Comparison of ENCODE assay signal across 2 cellular contexts in genomic region chr18:35463050-35463449, GRCh38.
TF ChIP-seq lines count a peak whose summit lies in the region.

No MANE protein-coding gene starts in this region.

TF ChIP-seq in liver, 16 proteins besides CTCF, POLR2A, EP300 and RAD21:
- TF ChIP-seq RXRA (IDR thresholded peaks at IDR 0.05) (no peak), HNF4A (conservative IDR thresholded peaks at IDR 0.05) (no peak), HNF4G (IDR thresholded peaks at IDR 0.05) (no peak), TAF1 (conservative IDR thresholded peaks at IDR 0.05) (no peak), GABPA (IDR thresholded peaks at IDR 0.05 in 1 of 2, conservative IDR thresholded peaks at IDR 0.05 in 1 of 2) (no peak), NR2F2 (IDR thresholded peaks at IDR 0.05) (peak; percentile 77), FOXA2 (IDR thresholded peaks at IDR 0.05) (no peak), EGR1 (IDR thresholded peaks at IDR 0.05; ENCODE audit: low read depth in 2 of 2) (no peak), FOXA1 (IDR thresholded peaks at IDR 0.05) (no peak), SP1 (IDR thresholded peaks at IDR 0.05) (no peak), YY1 (IDR thresholded peaks at IDR 0.05) (no peak), JUND (IDR thresholded peaks at IDR 0.05) (peak in 1 of 2 donors; percentile 32)
- TF ChIP-seq, protein P1, sequence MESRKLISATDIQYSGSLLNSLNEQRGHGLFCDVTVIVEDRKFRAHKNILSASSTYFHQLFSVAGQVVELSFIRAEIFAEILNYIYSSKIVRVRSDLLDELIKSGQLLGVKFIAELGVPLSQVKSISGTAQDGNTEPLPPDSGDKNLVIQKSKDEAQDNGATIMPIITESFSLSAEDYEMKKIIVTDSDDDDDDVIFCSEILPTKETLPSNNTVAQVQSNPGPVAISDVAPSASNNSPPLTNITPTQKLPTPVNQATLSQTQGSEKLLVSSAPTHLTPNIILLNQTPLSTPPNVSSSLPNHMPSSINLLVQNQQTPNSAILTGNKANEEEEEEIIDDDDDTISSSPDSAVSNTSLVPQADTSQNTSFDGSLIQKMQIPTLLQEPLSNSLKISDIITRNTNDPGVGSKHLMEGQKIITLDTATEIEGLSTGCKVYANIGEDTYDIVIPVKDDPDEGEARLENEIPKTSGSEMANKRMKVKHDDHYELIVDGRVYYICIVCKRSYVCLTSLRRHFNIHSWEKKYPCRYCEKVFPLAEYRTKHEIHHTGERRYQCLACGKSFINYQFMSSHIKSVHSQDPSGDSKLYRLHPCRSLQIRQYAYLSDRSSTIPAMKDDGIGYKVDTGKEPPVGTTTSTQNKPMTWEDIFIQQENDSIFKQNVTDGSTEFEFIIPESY (IDR thresholded peaks at IDR 0.05), result no peak
- TF ChIP-seq, protein P2, sequence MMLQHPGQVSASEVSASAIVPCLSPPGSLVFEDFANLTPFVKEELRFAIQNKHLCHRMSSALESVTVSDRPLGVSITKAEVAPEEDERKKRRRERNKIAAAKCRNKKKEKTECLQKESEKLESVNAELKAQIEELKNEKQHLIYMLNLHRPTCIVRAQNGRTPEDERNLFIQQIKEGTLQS (IDR thresholded peaks at IDR 0.05), result no peak
- TF ChIP-seq, protein P3, sequence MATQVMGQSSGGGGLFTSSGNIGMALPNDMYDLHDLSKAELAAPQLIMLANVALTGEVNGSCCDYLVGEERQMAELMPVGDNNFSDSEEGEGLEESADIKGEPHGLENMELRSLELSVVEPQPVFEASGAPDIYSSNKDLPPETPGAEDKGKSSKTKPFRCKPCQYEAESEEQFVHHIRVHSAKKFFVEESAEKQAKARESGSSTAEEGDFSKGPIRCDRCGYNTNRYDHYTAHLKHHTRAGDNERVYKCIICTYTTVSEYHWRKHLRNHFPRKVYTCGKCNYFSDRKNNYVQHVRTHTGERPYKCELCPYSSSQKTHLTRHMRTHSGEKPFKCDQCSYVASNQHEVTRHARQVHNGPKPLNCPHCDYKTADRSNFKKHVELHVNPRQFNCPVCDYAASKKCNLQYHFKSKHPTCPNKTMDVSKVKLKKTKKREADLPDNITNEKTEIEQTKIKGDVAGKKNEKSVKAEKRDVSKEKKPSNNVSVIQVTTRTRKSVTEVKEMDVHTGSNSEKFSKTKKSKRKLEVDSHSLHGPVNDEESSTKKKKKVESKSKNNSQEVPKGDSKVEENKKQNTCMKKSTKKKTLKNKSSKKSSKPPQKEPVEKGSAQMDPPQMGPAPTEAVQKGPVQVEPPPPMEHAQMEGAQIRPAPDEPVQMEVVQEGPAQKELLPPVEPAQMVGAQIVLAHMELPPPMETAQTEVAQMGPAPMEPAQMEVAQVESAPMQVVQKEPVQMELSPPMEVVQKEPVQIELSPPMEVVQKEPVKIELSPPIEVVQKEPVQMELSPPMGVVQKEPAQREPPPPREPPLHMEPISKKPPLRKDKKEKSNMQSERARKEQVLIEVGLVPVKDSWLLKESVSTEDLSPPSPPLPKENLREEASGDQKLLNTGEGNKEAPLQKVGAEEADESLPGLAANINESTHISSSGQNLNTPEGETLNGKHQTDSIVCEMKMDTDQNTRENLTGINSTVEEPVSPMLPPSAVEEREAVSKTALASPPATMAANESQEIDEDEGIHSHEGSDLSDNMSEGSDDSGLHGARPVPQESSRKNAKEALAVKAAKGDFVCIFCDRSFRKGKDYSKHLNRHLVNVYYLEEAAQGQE (IDR thresholded peaks at IDR 0.05), result no peak

TF ChIP-seq in HepG2, 621 proteins besides CTCF, POLR2A, EP300 and RAD21:
- TF ChIP-seq HBP1 (CRISPR knock-in tag; IDR thresholded peaks at IDR 0.05; ENCODE audit: low read depth) (no peak), ZNF44 (CRISPR knock-in tag; IDR thresholded peaks at IDR 0.05) (no peak), RORA (CRISPR knock-in tag; IDR thresholded peaks at IDR 0.05) (no peak), ZNF253 (CRISPR knock-in tag; IDR thresholded peaks at IDR 0.05; ENCODE audit: borderline replicate concordance) (no peak), ZBTB40 (IDR thresholded peaks at IDR 0.05) (no peak), ZBTB40 (CRISPR knock-in tag; IDR thresholded peaks at IDR 0.05) (no peak), GZF1 (CRISPR knock-in tag; IDR thresholded peaks at IDR 0.05) (no peak), SKI (IDR thresholded peaks at IDR 0.05; ENCODE audit: partially characterized antibody) (no peak), ZFP36 (IDR thresholded peaks at IDR 0.05; ENCODE audit: borderline replicate concordance, low read depth, low read length, partially characterized antibody) (no peak), PHF20 (CRISPR knock-in tag; IDR thresholded peaks at IDR 0.05) (no peak), THYN1 (CRISPR knock-in tag; IDR thresholded peaks at IDR 0.05; ENCODE audit: borderline replicate concordance, low read depth) (no peak), DR1 (CRISPR knock-in tag; IDR thresholded peaks at IDR 0.05) (no peak), KLF9 (CRISPR knock-in tag; IDR thresholded peaks at IDR 0.05; ENCODE audit: low read depth) (no peak), ZNF382 (CRISPR knock-in tag; IDR thresholded peaks at IDR 0.05; ENCODE audit: borderline replicate concordance) (no peak), TFE3 (CRISPR knock-in tag; IDR thresholded peaks at IDR 0.05) (no peak)
- TF ChIP-seq, protein P4, sequence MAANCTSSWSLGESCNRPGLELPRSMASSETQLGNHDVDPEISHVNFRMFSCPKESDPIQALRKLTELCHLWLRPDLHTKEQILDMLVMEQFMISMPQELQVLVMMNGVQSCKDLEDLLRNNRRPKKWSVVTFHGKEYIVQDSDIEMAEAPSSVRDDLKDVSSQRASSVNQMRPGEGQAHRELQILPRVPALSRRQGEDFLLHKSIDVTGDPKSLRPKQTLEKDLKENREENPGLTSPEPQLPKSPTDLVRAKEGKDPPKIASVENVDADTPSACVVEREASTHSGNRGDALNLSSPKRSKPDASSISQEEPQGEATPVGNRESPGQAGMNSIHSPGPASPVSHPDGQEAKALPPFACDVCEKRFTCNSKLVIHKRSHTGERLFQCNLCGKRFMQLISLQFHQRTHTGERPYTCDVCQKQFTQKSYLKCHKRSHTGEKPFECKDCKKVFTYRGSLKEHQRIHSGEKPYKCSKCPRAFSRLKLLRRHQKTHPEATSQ (CRISPR knock-in tag; IDR thresholded peaks at IDR 0.05; ENCODE audit: borderline replicate concordance), result no peak
